In genomic region chr7:99499713-99500636, GRCh38 we compare ENCODE assay signal across 8 cellular contexts. TPM values are rescaled to one million over a fixed set of nuclear protein-coding genes. Genes with fewer than 3 reads are reported as not detected.
DNase-seq lines count a peak whose midpoint lies in the region; ATAC-seq, FAIRE-seq and TF ChIP-seq lines count a peak whose summit lies in the region.

Gene ZNF394, minus strand, starts transcription at chr7:99500281. Its CDS starts 188 bp downstream, at chr7:99500093.

- no peaks in the 10 kb centered on the region for H3K27me3 Mint-ChIP-seq in activated CD4-positive, alpha-beta T cell treated with anti-CD3 and anti-CD28 coated beads for 36 hours
- no peaks in the 10 kb centered on the region for H3K27me3 Mint-ChIP-seq in chondrocyte (ENCODE audit: low read depth)

- peaks cover 41% of the 10 kb centered on the region for H3K36me3 Mint-ChIP-seq in activated CD4-positive, alpha-beta T cell treated with anti-CD3 and anti-CD28 coated beads for 36 hours (ENCODE audit: low read depth)
- peaks cover 10% of the 10 kb centered on the region for H3K36me3 Mint-ChIP-seq in chondrocyte (ENCODE audit: low read depth)

- peaks cover 6% of the 10 kb centered on the region for H3K9me3 Mint-ChIP-seq in activated CD4-positive, alpha-beta T cell treated with anti-CD3 and anti-CD28 coated beads for 36 hours (ENCODE audit: low read depth)
- H3K9me3 Mint-ChIP-seq in chondrocyte (ENCODE audit: low read depth), result no peaks in the 10 kb centered on the region

- H3K4me3 Mint-ChIP-seq in activated CD4-positive, alpha-beta T cell treated with anti-CD3 and anti-CD28 coated beads for 36 hours, result peak within 1 kb of the TSS; percentile 97
- H3K4me3 Mint-ChIP-seq in chondrocyte (ENCODE audit: unreplicated experiment), result peak within 1 kb of the TSS; percentile 94

- DNase-seq in AG08395 (ENCODE audit: low spot score) (peak; percentile 90), NCI-H460 (ENCODE audit: extremely low read depth, low read depth) (peak; percentile 91), chondrocyte (ENCODE audit: low spot score) (peak; percentile 90), kidney (peak; percentile 96)
- peak; percentile 94 for DNase-seq in activated CD4-positive, alpha-beta T cell treated with anti-CD3 and anti-CD28 coated beads for 36 hours
- peak; percentile 71 to 77 for DNase-seq in stimulated activated CD4-positive, alpha-beta T cell treated with anti-CD3 and anti-CD28 coated beads, Interleukin-15, amount 100 ng/mL, for 1 hour (ENCODE audit: low read depth in 1 of 2, low spot score in 1 of 2)

- POLR2A ChIA-PET in activated CD4-positive, alpha-beta T cell treated with anti-CD3 and anti-CD28 coated beads for 36 hours (lab: Charles Lee), result interaction anchor here (0.6 to 1.7 kb wide), 5 partner anchors 52 to 702 kb away, joined by 3 to 9 read pairs (median 5); partner anchors contain the start of genes BUD31, FAM200A and ZNF655

- H3K4me3 ChIP-seq in kidney (ENCODE audit: low read length in 2 of 2), result peak within 1 kb of the TSS; percentile 82 to 99

- intact Hi-C loops in activated CD4-positive, alpha-beta T cell treated with anti-CD3 and anti-CD28 coated beads for 36 hours (cut with DNase I, micrococcal nuclease), result loop anchor here (1.0 to 10.0 kb wide), 8 partner anchors 28 to 515 kb away; partner anchors contain the start of genes BUD31 (in 2 of the 2), PDAP1 (in 2 of the 2), ZNF789 (in 2 of the 2) and ZSCAN25 (in 2 of the 2)
- intact Hi-C loops in kidney (cut with DNase I), result no loop called here

- H3K9ac ChIP-seq in kidney (ENCODE audit: low read length in 2 of 2), result peak within 1 kb of the TSS; percentile 70 to 80

- peaks cover 23% of the 10 kb centered on the region for H3K4me1 Mint-ChIP-seq in activated CD4-positive, alpha-beta T cell treated with anti-CD3 and anti-CD28 coated beads for 36 hours
- H3K4me1 Mint-ChIP-seq in chondrocyte (ENCODE audit: low read depth), result peaks cover 28% of the 10 kb centered on the region

- CTCF ChIA-PET in activated CD4-positive, alpha-beta T cell treated with anti-CD3 and anti-CD28 coated beads for 36 hours (lab: Charles Lee), result interaction anchor here (0.5 to 1.2 kb wide), 4 partner anchors 11 to 91 kb away, joined by 3 read pairs; no protein-coding TSS in a partner anchor

- H3K9me3 ChIP-seq in kidney (ENCODE audit: control insufficient read depth in 1 of 2, low read length in 2 of 2), result no peaks in the 10 kb centered on the region

- ATAC-seq in GM18909 (IDR thresholded peaks at IDR 0.05; ENCODE audit: poor library complexity, unreplicated experiment) (peak; percentile 47), HG03378 (IDR thresholded peaks at IDR 0.05; ENCODE audit: unreplicated experiment) (peak; percentile 44)
- peak; percentile 35 for ATAC-seq in activated CD4-positive, alpha-beta T cell treated with anti-CD3 and anti-CD28 coated beads for 36 hours

- H3K4me1 ChIP-seq in kidney (ENCODE audit: control insufficient read depth in 1 of 2, insufficient read depth in 1 of 2, low read depth in 1 of 2, low read length in 2 of 2), result peaks cover 8 to 16% of the 10 kb centered on the region in 2 donors

- peaks cover 0 to 2% of the 10 kb centered on the region in 2 donors for H3K36me3 ChIP-seq in kidney (ENCODE audit: control insufficient read depth in 1 of 2, insufficient read depth in 2 of 2, low read length in 2 of 2)

- TF ChIP-seq CTCF in chondrocyte (IDR thresholded peaks at IDR 0.05) (peak; percentile 31), kidney (IDR thresholded peaks at IDR 0.05; ENCODE audit: borderline replicate concordance, extremely low read depth, insufficient read depth) (no peak)

- no peak for FAIRE-seq in kidney (lab: Jason Lieb, UNC)

- H3K27ac ChIP-seq in kidney (ENCODE audit: low read depth in 2 of 2, low read length in 2 of 2), result peak within 1 kb of the TSS; percentile 88 to 91

- H3K27ac Mint-ChIP-seq in activated CD4-positive, alpha-beta T cell treated with anti-CD3 and anti-CD28 coated beads for 36 hours, result peak within 1 kb of the TSS; percentile 100
- H3K27ac Mint-ChIP-seq in chondrocyte (ENCODE audit: unreplicated experiment), result peak within 1 kb of the TSS; percentile 99

RNA-seq across cellular contexts. Expression of gene ZNF394, which starts in this region (rescaled TPM):
- 17.6 and 18.0 TPM in 2 replicates for total RNA-seq in NCI-H460 (2014; rRNA removed; shearing (Covaris generic))
- polyA plus RNA-seq in NCI-H460 (2014; cell fraction: nucleus; rRNA removed), result 16.9 and 17.0 TPM in 2 replicates
- total RNA-seq in activated CD4-positive, alpha-beta T cell treated with anti-CD3 and anti-CD28 coated beads for 36 hours, result 10 to 100 TPM; 24.8 to 26.3 TPM
- total RNA-seq in chondrocyte, result 13.9 to 21.2 TPM (median 15.7 TPM) in 3 replicates
- total RNA-seq in kidney, result 33.6 TPM
- polyA plus RNA-seq in kidney (ENCODE audit: insufficient read depth, low read depth, low replicate concordance), result 15.7 TPM

Comparison
In these comparisons a context has a peak if more than half of its experiments do, and no peak if none do; other contexts are left out.
1. Peak in every context shown above with its lines: DNase-seq, ATAC-seq, H3K4me3 ChIP-seq and H3K27ac ChIP-seq.